1 cellular context compared by ENCODE assay signal in the genomic region with DNA sequence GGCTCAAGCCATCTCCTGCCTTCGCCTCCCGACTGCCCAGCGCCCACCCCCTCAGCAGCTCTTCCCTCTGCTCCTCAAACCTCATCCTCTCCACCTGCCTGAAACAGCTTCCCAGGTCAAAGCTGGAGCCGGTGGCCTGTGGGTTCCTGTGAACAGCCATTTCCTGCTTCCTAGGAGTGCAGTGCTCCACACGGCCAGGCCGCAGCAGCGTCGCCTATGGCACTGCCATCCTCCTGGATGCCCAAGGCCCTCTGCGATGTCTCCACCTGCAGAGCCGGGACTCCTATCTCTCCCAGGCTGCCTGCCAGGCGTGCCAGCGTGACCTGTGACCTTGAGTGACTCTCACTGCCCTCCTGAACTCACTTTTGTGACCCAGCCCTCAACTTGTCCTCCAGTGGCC.
TF ChIP-seq lines count a peak whose summit lies in the region.

No MANE protein-coding gene starts in this region.

TF ChIP-seq in K562, 482 proteins besides CTCF, POLR2A, EP300 and RAD21 (continued from another document):
- TF ChIP-seq, protein P1, sequence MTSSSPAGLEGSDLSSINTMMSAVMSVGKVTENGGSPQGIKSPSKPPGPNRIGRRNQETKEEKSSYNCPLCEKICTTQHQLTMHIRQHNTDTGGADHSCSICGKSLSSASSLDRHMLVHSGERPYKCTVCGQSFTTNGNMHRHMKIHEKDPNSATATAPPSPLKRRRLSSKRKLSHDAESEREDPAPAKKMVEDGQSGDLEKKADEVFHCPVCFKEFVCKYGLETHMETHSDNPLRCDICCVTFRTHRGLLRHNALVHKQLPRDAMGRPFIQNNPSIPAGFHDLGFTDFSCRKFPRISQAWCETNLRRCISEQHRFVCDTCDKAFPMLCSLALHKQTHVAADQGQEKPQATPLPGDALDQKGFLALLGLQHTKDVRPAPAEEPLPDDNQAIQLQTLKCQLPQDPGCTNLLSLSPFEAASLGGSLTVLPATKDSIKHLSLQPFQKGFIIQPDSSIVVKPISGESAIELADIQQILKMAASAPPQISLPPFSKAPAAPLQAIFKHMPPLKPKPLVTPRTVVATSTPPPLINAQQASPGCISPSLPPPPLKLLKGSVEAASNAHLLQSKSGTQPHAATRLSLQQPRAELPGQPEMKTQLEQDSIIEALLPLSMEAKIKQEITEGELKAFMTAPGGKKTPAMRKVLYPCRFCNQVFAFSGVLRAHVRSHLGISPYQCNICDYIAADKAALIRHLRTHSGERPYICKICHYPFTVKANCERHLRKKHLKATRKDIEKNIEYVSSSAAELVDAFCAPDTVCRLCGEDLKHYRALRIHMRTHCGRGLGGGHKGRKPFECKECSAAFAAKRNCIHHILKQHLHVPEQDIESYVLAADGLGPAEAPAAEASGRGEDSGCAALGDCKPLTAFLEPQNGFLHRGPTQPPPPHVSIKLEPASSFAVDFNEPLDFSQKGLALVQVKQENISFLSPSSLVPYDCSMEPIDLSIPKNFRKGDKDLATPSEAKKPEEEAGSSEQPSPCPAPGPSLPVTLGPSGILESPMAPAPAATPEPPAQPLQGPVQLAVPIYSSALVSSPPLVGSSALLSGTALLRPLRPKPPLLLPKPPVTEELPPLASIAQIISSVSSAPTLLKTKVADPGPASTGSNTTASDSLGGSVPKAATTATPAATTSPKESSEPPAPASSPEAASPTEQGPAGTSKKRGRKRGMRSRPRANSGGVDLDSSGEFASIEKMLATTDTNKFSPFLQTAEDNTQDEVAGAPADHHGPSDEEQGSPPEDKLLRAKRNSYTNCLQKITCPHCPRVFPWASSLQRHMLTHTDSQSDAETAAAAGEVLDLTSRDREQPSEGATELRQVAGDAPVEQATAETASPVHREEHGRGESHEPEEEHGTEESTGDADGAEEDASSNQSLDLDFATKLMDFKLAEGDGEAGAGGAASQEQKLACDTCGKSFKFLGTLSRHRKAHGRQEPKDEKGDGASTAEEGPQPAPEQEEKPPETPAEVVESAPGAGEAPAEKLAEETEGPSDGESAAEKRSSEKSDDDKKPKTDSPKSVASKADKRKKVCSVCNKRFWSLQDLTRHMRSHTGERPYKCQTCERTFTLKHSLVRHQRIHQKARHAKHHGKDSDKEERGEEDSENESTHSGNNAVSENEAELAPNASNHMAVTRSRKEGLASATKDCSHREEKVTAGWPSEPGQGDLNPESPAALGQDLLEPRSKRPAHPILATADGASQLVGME (CRISPR knock-in tag; IDR thresholded peaks at IDR 0.05), result 0 out of 2 replicates have a peak, but pooled peaks have one; percentile 76
- TF ChIP-seq, protein P2, sequence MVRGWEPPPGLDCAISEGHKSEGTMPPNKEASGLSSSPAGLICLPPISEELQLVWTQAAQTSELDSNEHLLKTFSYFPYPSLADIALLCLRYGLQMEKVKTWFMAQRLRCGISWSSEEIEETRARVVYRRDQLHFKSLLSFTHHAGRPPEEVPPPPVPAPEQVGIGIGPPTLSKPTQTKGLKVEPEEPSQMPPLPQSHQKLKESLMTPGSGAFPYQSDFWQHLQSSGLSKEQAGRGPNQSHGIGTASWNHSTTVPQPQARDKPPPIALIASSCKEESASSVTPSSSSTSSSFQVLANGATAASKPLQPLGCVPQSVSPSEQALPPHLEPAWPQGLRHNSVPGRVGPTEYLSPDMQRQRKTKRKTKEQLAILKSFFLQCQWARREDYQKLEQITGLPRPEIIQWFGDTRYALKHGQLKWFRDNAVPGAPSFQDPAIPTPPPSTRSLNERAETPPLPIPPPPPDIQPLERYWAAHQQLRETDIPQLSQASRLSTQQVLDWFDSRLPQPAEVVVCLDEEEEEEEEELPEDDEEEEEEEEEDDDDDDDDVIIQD (CRISPR knock-in tag; IDR thresholded peaks at IDR 0.05), result 0 out of 2 replicates have a peak, but pooled peaks have one; percentile 35
- TF ChIP-seq, protein P3, sequence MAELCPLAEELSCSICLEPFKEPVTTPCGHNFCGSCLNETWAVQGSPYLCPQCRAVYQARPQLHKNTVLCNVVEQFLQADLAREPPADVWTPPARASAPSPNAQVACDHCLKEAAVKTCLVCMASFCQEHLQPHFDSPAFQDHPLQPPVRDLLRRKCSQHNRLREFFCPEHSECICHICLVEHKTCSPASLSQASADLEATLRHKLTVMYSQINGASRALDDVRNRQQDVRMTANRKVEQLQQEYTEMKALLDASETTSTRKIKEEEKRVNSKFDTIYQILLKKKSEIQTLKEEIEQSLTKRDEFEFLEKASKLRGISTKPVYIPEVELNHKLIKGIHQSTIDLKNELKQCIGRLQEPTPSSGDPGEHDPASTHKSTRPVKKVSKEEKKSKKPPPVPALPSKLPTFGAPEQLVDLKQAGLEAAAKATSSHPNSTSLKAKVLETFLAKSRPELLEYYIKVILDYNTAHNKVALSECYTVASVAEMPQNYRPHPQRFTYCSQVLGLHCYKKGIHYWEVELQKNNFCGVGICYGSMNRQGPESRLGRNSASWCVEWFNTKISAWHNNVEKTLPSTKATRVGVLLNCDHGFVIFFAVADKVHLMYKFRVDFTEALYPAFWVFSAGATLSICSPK (IDR thresholded peaks at IDR 0.05; ENCODE audit: borderline replicate concordance), result no peak
- TF ChIP-seq TEAD1 (CRISPR knock-in tag; IDR thresholded peaks at IDR 0.05) (0 out of 4 replicates have a peak, but pooled peaks of 1 of the 2 experiments have one; percentile 17), HDAC8 (tag; IDR thresholded peaks at IDR 0.05) (0 out of 2 replicates have a peak, but pooled peaks have one; percentile 6), TAF15 (IDR thresholded peaks at IDR 0.05; ENCODE audit: low read depth, low read length) (0 out of 2 replicates have a peak, but pooled peaks have one; percentile 69), MBD2 (IDR thresholded peaks at IDR 0.05; ENCODE audit: borderline replicate concordance, low read depth) (no peak), SOX6 (IDR thresholded peaks at IDR 0.05) (no peak), DACH1 (IDR thresholded peaks at IDR 0.05; ENCODE audit: partially characterized antibody) (no peak), SP1 (CRISPR knock-in tag; IDR thresholded peaks at IDR 0.05) (no peak), DIDO1 (tag; IDR thresholded peaks at IDR 0.05; ENCODE audit: low read depth) (no peak), SAFB2 (IDR thresholded peaks at IDR 0.05; ENCODE audit: borderline replicate concordance, low read depth, low read length, severe bottlenecking) (no peak), ZBED1 (IDR thresholded peaks at IDR 0.05) (no peak), SRSF1 (IDR thresholded peaks at IDR 0.05; ENCODE audit: low read depth, low read length) (no peak), ZNF57 (CRISPR knock-in tag; IDR thresholded peaks at IDR 0.05) (0 out of 2 replicates have a peak, but pooled peaks have one; percentile 36), PHF8 (IDR thresholded peaks at IDR 0.05; ENCODE audit: borderline replicate concordance, low read length) (peak; percentile 20; the same call in 1 of the 2 replicates), PHB (CRISPR knock-in tag; IDR thresholded peaks at IDR 0.05) (0 out of 2 replicates have a peak, but pooled peaks have one; percentile 33), WHSC1 (IDR thresholded peaks at IDR 0.05; ENCODE audit: low read length) (peak; percentile 46), L3MBTL2 (IDR thresholded peaks at IDR 0.05) (no peak), KLF1 (tag; IDR thresholded peaks at IDR 0.05) (peak; percentile 11; the same call in 1 of the 2 replicates), E2F3 (CRISPR knock-in tag; IDR thresholded peaks at IDR 0.05) (peak; percentile 72; the same call in 1 of the 2 replicates), TGIF2 (CRISPR knock-in tag; IDR thresholded peaks at IDR 0.05) (no peak), CHCHD3 (CRISPR knock-in tag; IDR thresholded peaks at IDR 0.05) (0 out of 2 replicates have a peak, but pooled peaks have one; percentile 47)
- TF ChIP-seq, protein P4, sequence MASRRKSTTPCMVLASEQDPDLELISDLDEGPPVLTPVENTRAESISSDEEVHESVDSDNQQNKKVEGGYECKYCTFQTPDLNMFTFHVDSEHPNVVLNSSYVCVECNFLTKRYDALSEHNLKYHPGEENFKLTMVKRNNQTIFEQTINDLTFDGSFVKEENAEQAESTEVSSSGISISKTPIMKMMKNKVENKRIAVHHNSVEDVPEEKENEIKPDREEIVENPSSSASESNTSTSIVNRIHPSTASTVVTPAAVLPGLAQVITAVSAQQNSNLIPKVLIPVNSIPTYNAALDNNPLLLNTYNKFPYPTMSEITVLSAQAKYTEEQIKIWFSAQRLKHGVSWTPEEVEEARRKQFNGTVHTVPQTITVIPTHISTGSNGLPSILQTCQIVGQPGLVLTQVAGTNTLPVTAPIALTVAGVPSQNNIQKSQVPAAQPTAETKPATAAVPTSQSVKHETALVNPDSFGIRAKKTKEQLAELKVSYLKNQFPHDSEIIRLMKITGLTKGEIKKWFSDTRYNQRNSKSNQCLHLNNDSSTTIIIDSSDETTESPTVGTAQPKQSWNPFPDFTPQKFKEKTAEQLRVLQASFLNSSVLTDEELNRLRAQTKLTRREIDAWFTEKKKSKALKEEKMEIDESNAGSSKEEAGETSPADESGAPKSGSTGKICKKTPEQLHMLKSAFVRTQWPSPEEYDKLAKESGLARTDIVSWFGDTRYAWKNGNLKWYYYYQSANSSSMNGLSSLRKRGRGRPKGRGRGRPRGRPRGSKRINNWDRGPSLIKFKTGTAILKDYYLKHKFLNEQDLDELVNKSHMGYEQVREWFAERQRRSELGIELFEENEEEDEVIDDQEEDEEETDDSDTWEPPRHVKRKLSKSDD (conservative IDR thresholded peaks at IDR 0.05; ENCODE audit: low read length), result no peak
- TF ChIP-seq, protein P5, sequence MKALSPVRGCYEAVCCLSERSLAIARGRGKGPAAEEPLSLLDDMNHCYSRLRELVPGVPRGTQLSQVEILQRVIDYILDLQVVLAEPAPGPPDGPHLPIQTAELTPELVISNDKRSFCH (CRISPR knock-in tag; IDR thresholded peaks at IDR 0.05), result 0 out of 2 replicates have a peak, but pooled peaks have one; percentile 44
- TF ChIP-seq, protein P5 (tag; IDR thresholded peaks at IDR 0.05), result no peak
- TF ChIP-seq, protein P6, sequence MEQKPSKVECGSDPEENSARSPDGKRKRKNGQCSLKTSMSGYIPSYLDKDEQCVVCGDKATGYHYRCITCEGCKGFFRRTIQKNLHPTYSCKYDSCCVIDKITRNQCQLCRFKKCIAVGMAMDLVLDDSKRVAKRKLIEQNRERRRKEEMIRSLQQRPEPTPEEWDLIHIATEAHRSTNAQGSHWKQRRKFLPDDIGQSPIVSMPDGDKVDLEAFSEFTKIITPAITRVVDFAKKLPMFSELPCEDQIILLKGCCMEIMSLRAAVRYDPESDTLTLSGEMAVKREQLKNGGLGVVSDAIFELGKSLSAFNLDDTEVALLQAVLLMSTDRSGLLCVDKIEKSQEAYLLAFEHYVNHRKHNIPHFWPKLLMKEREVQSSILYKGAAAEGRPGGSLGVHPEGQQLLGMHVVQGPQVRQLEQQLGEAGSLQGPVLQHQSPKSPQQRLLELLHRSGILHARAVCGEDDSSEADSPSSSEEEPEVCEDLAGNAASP (IDR thresholded peaks at IDR 0.05), result no peak
- TF ChIP-seq, protein P7, sequence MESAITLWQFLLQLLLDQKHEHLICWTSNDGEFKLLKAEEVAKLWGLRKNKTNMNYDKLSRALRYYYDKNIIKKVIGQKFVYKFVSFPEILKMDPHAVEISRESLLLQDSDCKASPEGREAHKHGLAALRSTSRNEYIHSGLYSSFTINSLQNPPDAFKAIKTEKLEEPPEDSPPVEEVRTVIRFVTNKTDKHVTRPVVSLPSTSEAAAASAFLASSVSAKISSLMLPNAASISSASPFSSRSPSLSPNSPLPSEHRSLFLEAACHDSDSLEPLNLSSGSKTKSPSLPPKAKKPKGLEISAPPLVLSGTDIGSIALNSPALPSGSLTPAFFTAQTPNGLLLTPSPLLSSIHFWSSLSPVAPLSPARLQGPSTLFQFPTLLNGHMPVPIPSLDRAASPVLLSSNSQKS (CRISPR knock-in tag; IDR thresholded peaks at IDR 0.05), result no peak
- TF ChIP-seq, protein P8, sequence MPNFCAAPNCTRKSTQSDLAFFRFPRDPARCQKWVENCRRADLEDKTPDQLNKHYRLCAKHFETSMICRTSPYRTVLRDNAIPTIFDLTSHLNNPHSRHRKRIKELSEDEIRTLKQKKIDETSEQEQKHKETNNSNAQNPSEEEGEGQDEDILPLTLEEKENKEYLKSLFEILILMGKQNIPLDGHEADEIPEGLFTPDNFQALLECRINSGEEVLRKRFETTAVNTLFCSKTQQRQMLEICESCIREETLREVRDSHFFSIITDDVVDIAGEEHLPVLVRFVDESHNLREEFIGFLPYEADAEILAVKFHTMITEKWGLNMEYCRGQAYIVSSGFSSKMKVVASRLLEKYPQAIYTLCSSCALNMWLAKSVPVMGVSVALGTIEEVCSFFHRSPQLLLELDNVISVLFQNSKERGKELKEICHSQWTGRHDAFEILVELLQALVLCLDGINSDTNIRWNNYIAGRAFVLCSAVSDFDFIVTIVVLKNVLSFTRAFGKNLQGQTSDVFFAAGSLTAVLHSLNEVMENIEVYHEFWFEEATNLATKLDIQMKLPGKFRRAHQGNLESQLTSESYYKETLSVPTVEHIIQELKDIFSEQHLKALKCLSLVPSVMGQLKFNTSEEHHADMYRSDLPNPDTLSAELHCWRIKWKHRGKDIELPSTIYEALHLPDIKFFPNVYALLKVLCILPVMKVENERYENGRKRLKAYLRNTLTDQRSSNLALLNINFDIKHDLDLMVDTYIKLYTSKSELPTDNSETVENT (CRISPR knock-in tag; IDR thresholded peaks at IDR 0.05), result peak; percentile 63
- TF ChIP-seq, protein P9, sequence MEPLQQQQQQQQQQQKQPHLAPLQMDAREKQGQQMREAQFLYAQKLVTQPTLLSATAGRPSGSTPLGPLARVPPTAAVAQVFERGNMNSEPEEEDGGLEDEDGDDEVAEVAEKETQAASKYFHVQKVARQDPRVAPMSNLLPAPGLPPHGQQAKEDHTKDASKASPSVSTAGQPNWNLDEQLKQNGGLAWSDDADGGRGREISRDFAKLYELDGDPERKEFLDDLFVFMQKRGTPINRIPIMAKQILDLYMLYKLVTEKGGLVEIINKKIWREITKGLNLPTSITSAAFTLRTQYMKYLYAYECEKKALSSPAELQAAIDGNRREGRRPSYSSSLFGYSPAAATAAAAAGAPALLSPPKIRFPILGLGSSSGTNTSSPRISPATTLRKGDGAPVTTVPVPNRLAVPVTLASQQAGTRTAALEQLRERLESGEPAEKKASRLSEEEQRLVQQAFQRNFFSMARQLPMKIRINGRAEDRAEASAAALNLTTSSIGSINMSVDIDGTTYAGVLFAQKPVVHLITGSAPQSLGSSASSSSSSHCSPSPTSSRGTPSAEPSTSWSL (CRISPR knock-in tag; IDR thresholded peaks at IDR 0.05; ENCODE audit: borderline replicate concordance), result 0 out of 2 replicates have a peak, but pooled peaks have one; percentile 18
TF ChIP-seq in K562: peak in this region for 20.
